8 cellular contexts compared by ENCODE assay signal in the genomic region with DNA sequence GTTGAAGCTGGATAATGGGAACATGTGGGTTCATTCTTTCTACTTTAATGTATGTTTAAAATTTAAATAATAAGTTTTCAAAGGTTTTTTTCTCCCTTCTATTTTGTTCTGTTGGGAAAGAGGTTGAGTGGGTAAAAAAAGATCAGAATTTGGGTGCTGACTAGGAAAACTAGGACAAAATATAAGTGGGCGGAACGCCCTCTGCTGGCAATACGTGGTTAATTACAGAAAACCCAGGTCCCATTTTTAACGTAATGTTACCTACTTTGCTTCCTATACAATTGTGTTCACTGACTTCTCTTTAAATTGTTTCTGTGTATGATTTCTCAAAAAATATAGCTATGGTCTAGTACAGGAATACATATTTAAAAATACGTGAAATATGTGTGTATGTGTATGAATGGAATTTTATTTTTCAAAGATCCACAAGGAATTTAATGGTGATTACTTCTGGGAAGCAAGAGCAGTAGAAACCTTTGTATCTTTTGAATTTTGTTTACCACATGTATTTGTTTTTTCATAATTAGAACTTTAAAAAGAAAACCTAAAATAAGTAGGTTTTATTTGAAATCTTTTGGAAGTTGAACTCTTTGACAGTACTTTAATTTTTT. TPM values are rescaled to one million over a fixed set of nuclear protein-coding genes. Genes with fewer than 3 reads are reported as not detected.
A peak's percentile ranks its signal among the peaks of the same experiment; 100 is the strongest.
DNase-seq lines count a peak whose midpoint lies in the region; ATAC-seq, FAIRE-seq and TF ChIP-seq lines count a peak whose summit lies in the region.

No MANE protein-coding gene starts in this region.

- H3K9me3 Mint-ChIP-seq in nephron: peaks cover 17% of the 10 kb centered on the region

- ATAC-seq in GM21360 (IDR thresholded peaks at IDR 0.05; ENCODE audit: unreplicated experiment): no peak

- TF ChIP-seq POLR2A in GM12891 (IDR thresholded peaks at IDR 0.05; ENCODE audit: low read depth, low read length) (no peak), thyroid gland (IDR thresholded peaks at IDR 0.05) (no peak)

- no peak overlapping the region for H3K27ac Mint-ChIP-seq in nephron

- FAIRE-seq in GM12891 (lab: Jason Lieb, UNC): peak; percentile 67

- no peaks in the 10 kb centered on the region for H3K4me1 Mint-ChIP-seq in nephron

- no peaks in the 10 kb centered on the region for H3K27me3 ChIP-seq in thyroid gland

- H3K27ac ChIP-seq in thyroid gland: no peak overlapping the region

- no peaks in the 10 kb centered on the region for H3K27me3 Mint-ChIP-seq in nephron (ENCODE audit: low read depth)

- H3K9me3 ChIP-seq in thyroid gland: no peaks in the 10 kb centered on the region

- H3K4me3 Mint-ChIP-seq in nephron: no peak overlapping the region

- intact Hi-C loops in thyroid gland (cut with DNase I): no loop called here

- WGBS in thyroid gland, 2 donors: 14 to 21% methylated on average over 5 of the region's 5 CpGs

- no peaks in the 10 kb centered on the region for H3K4me1 ChIP-seq in thyroid gland

- no peak overlapping the region for H3K4me3 ChIP-seq in epithelial cell of proximal tubule (ENCODE audit: low read depth, low read length)
- no peak overlapping the region for H3K4me3 ChIP-seq in thyroid gland (replicated peaks in 1 of 3)

- peaks cover 58% of the 10 kb centered on the region for H3K36me3 Mint-ChIP-seq in nephron (ENCODE audit: low read depth)

- H3K36me3 ChIP-seq in thyroid gland: peaks cover 18 to 27% of the 10 kb centered on the region in 2 donors

- TF ChIP-seq CTCF in epithelial cell of proximal tubule (conservative IDR thresholded peaks at IDR 0.05; ENCODE audit: low read depth, low read length) (peak; percentile 75), nephron (IDR thresholded peaks at IDR 0.05; ENCODE audit: unreplicated experiment in 3 of 3) (peak; percentile 73 to 77 (median 76)), thyroid gland (IDR thresholded peaks at IDR 0.05) (peak in 5 of 6 experiments; percentile 51 to 76 (median 64))

- DNase-seq in AG08395 (ENCODE audit: low spot score) (peak; percentile 54), GM12891 (ENCODE audit: insufficient read length, low spot score) (no peak), NCI-H748 (lab: John Stamatoyannopoulos, UW; ENCODE audit: unreplicated experiment) (peak; percentile 23), epithelial cell of proximal tubule (ENCODE audit: low read depth) (peak; percentile 1), thyroid gland (peak; percentile 48 to 61)
- peak; percentile 66 for DNase-seq in activated CD8-positive, alpha-beta memory T cell treated with anti-CD3 and anti-CD28 coated beads, Interleukin-2, amount 50 U/mL, for 48 hours

TF ChIP-seq in GM12891, 5 proteins besides CTCF, POLR2A, EP300 and RAD21:
- no peak for TF ChIP-seq POLR2AphosphoS5 (IDR thresholded peaks at IDR 0.05; ENCODE audit: low read depth, low read length)
- TF ChIP-seq SPI1 (IDR thresholded peaks at IDR 0.05; ENCODE audit: low read depth, low read length): no peak
- no peak for TF ChIP-seq PAX5 (IDR thresholded peaks at IDR 0.05; ENCODE audit: insufficient read depth, low read length, severe bottlenecking)
- no peak for TF ChIP-seq POU2F2 (IDR thresholded peaks at IDR 0.05; ENCODE audit: low read depth, low read length)

RNA-seq across cellular contexts. Expression of a gene that starts 8.7 kb away (rescaled TPM):
- 27.2 TPM for polyA plus RNA-seq in GM12891 (2012; ENCODE audit: low read depth, missing spikeins)
- total RNA-seq in epithelial cell of proximal tubule (26.0 and 38.8 TPM in 2 replicates), thyroid gland (10 to 100 TPM; 31.3 to 44.4 (median 37.0) TPM)

RNA-seq across cellular contexts. Expression of a gene that starts 8.8 kb away (rescaled TPM):
- 8.9 TPM for polyA plus RNA-seq in GM12891 (2012; ENCODE audit: low read depth, missing spikeins)
- total RNA-seq in epithelial cell of proximal tubule (4.3 and 8.4 TPM in 2 replicates), thyroid gland (10 to 100 TPM; 20.2 to 21.4 (median 20.9) TPM)

RNA-seq across cellular contexts. Expression of a gene that starts 48.9 kb away (rescaled TPM):
- polyA plus RNA-seq in GM12891 (2012; ENCODE audit: low read depth, missing spikeins): 2.8 TPM
- total RNA-seq in epithelial cell of proximal tubule: 2.9 and 3.6 TPM in 2 replicates
- total RNA-seq in thyroid gland: 1 to 10 TPM; 1.9 to 4.1 (median 3.6) TPM
